ENCODE assay signal across 9 cellular contexts in genomic region chr22:44172370-44173108, GRCh38. TPM values are rescaled to one million over a fixed set of nuclear protein-coding genes. Genes with fewer than 3 reads are reported as not detected.
DNase-seq lines count a peak whose midpoint lies in the region; TF ChIP-seq lines count a peak whose summit lies in the region.
"Had no signal": no experiment of that assay in that cellular context is flagged by ENCODE, and none has a peak within 500 bp of the region (broad histone marks: within the 10 kb centered on the region; RNA-seq: fewer than 3 reads in every experiment).

No MANE protein-coding gene starts in this region.

- no peak overlapping the region for H3K27ac Mint-ChIP-seq in progenitor cell of endocrine pancreas

- H3K27me3 Mint-ChIP-seq in progenitor cell of endocrine pancreas, result peaks cover 3% of the 10 kb centered on the region

- H3K4me3 Mint-ChIP-seq in progenitor cell of endocrine pancreas (ENCODE audit: low read depth), result no peak overlapping the region

- H3K9me3 ChIP-seq in neutrophil, result no peaks in the 10 kb centered on the region

- peaks cover 48 to 51% of the 10 kb centered on the region in 2 experiments for H3K4me1 ChIP-seq in neutrophil (ENCODE audit: control insufficient read depth in 1 of 2, insufficient read depth in 1 of 2, low read depth in 1 of 2, low read length in 1 of 2)

- no peaks in the 10 kb centered on the region for H3K4me1 Mint-ChIP-seq in progenitor cell of endocrine pancreas (ENCODE audit: low read depth)

- DNase-seq in GM20000 (ENCODE audit: low spot score) (peak; percentile 81), MV-4-11 (lab: John Stamatoyannopoulos, UW) (peak; percentile 95), cerebellar cortex (ENCODE audit: low spot score) (peak; percentile 25), retina (no peak), progenitor cell of endocrine pancreas (ENCODE audit: low spot score, unreplicated experiment) (no peak), hepatic stellate cell (ENCODE audit: low spot score) (no peak), DMS 273 treated with DMSO at 0.1 percent for 48 hours (lab: John Stamatoyannopoulos, UW) (no peak)

- H3K9me3 Mint-ChIP-seq in progenitor cell of endocrine pancreas (ENCODE audit: low read depth), result no peaks in the 10 kb centered on the region

- TF ChIP-seq CTCF in GM20000 (IDR thresholded peaks at IDR 0.05; ENCODE audit: extremely low read depth, missing control alignments), result no peak
- peak; percentile 32 for TF ChIP-seq CTCF in neutrophil (IDR thresholded peaks at IDR 0.05)
- TF ChIP-seq CTCF in progenitor cell of endocrine pancreas (IDR thresholded peaks at IDR 0.05; ENCODE audit: unreplicated experiment), result no peak

- H3K36me3 Mint-ChIP-seq in progenitor cell of endocrine pancreas (ENCODE audit: insufficient read depth), result no peaks in the 10 kb centered on the region

- H3K27me3 ChIP-seq in neutrophil, result no peaks in the 10 kb centered on the region
- H3K27me3 ChIP-seq: cardiac muscle cell had no signal

- peak overlapping the region; percentile 28 to 45 for H3K4me3 ChIP-seq in neutrophil (ENCODE audit: low read depth in 1 of 2, low read length in 1 of 2)
- H3K4me3 ChIP-seq: cardiac muscle cell had no signal

- H3K27ac ChIP-seq in neutrophil, result peak overlapping the region; percentile 92
- H3K27ac ChIP-seq: cardiac muscle cell had no signal

- H3K36me3 ChIP-seq in neutrophil, result no peaks in the 10 kb centered on the region
- H3K36me3 ChIP-seq: cardiac muscle cell had no signal

RNA-seq across cellular contexts. Expression of gene PARVG, which starts 8.2 kb away (rescaled TPM):
- 0.22 TPM in 1 of 2 replicates, not detected in the other for total RNA-seq in progenitor cell of endocrine pancreas

Comparison
In these comparisons a context has a peak if more than half of its experiments do, and no peak if none do; other contexts are left out.
1. DNase-seq: peak in GM20000 (single experiment), MV-4-11 (single experiment) and cerebellar cortex (single experiment); none in retina (single experiment), progenitor cell of endocrine pancreas (single experiment), hepatic stellate cell (single experiment) and DMS 273 treated with DMSO at 0.1 percent for 48 hours (single experiment).